17 cellular contexts compared by ENCODE assay signal in the genomic region with DNA sequence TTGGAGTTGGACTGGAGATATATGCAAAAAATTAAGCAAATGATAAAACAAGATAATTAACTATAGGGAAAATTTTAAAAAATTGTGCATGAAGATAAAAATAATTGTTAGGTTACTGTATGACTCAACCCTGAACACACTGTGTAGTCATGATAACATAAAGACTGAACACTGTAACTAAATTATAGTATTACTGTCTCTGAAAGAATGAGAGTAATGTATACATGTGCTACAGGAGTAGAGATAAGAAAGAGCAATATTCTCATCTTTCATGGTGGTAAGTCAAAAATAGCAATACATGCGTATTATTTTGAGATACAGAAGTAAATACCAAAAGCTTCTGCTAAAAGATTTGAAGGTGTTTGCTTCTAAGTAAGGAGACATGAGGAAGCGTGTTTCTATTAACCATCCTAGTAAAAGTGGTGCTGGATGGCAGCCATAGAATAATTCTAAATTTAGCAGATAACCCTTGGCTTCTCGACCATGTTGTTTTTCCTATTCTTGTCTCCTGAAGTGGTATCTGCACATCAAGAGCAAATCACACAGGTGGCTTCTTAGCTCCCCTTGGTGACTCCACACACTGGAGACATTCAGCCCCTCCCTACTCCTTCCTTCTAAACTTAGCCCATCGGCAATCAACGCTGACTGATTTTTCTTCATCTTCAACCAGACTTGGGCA.
DNase-seq lines count a peak whose midpoint lies in the region; ATAC-seq and TF ChIP-seq lines count a peak whose summit lies in the region.
"Had no signal": no experiment of that assay in that cellular context is flagged by ENCODE, and none has a peak within 500 bp of the region (broad histone marks: within the 10 kb centered on the region; RNA-seq: fewer than 3 reads in every experiment).

No MANE protein-coding gene starts in this region.

- H3K9me3 ChIP-seq in AG04450 (ENCODE audit: control insufficient read depth, insufficient read depth, low read length) = no peaks in the 10 kb centered on the region; the same call in 1 of the 2 replicates
- H3K9me3 ChIP-seq: SJSA1 had no signal

- no peak overlapping the region for H3K4me3 ChIP-seq in AG04450 (ENCODE audit: low read depth, low read length)
- H3K4me3 ChIP-seq: GM23338, SJSA1 had no signal

- CTCF ChIA-PET in AG04450 (lab: Charles Lee) = interaction anchor here (1.7 kb wide), 1 partner anchor 43 kb away, joined by 5 read pairs; no protein-coding TSS in a partner anchor

- POLR2A ChIA-PET in AG04450 (lab: Yijun Ruan, JAX) = interaction anchor here (1.4 kb wide), 1 partner anchor 15 kb away, joined by 3 read pairs; no protein-coding TSS in a partner anchor

- peak; percentile 16 for DNase-seq in AG04450 (ENCODE audit: low read depth, low spot score)
- DNase-seq in ELR (ENCODE audit: low read depth) = peak; percentile 17
- DNase-seq in left ventricle myocardium superior = no peak
- DNase-seq in GM13976 (ENCODE audit: low spot score) = no peak
- no peak for DNase-seq in effector CD4-positive, alpha-beta T cell
- DNase-seq in DMS79 (lab: John Stamatoyannopoulos, UW) = no peak
- DNase-seq in NCI-H2227 treated with DMSO at 0.1 percent for 48 hours (lab: John Stamatoyannopoulos, UW) = no peak
- DNase-seq: COR-L47, KBM-7, NCI-H1417 treated with DMSO at 0.1 percent for 48 hours, NCI-H1930, NCI-H748 treated with DMSO at 0.1 percent for 48 hours, PC-3 had no signal

- in situ Hi-C loops in GM13976 (cut with MboI; ENCODE audit: low sequenced_read_pairs, unreplicated experiment) = no loop called here

- no peak for TF ChIP-seq CTCF in AG04450 (IDR thresholded peaks at IDR 0.05; ENCODE audit: low read depth, low read length)
- no peak for TF ChIP-seq CTCF in VCaP (conservative IDR thresholded peaks at IDR 0.05)
- no peak for TF ChIP-seq CTCF in GM13976 (IDR thresholded peaks at IDR 0.05; ENCODE audit: borderline replicate concordance, control extremely low read depth, extremely low read depth, insufficient read depth, missing control alignments)

- H3K27ac ChIP-seq in AG04450 (ENCODE audit: low read depth, low read length) = no peak overlapping the region
- peak overlapping the region; percentile 42 for H3K27ac ChIP-seq in VCaP
- H3K27ac ChIP-seq: RWPE1, SJSA1 had no signal

- peak; percentile 77 for ATAC-seq in left ventricle myocardium superior
- ATAC-seq: GM23338, PC-3 had no signal

- no peaks in the 10 kb centered on the region for H3K27me3 ChIP-seq in AG04450 (ENCODE audit: control insufficient read depth, insufficient read depth, low read length)
- H3K27me3 ChIP-seq: SJSA1 had no signal

- intact Hi-C loops in left ventricle myocardium superior (cut with micrococcal nuclease) = no loop called here

Comparison
In these comparisons a context has a peak if more than half of its experiments do, and no peak if none do; other contexts are left out.
1. DNase-seq: peak in AG04450 (single experiment) and ELR (single experiment); none in left ventricle myocardium superior (single experiment), GM13976 (single experiment), effector CD4-positive, alpha-beta T cell (single experiment), DMS79 (single experiment) and NCI-H2227 treated with DMSO at 0.1 percent for 48 hours (single experiment).